In genomic region chr4:110840221-110840654, GRCh38 we compare ENCODE assay signal across 20 cellular contexts.
DNase-seq lines count a peak whose midpoint lies in the region; ATAC-seq and TF ChIP-seq lines count a peak whose summit lies in the region.
"Had no signal": no experiment of that assay in that cellular context is flagged by ENCODE, and none has a peak within 500 bp of the region (broad histone marks: within the 10 kb centered on the region; RNA-seq: fewer than 3 reads in every experiment).

No MANE protein-coding gene starts in this region.

- H3K9me3 ChIP-seq in RWPE2 (ENCODE audit: severe bottlenecking): no peaks in the 10 kb centered on the region
- H3K9me3 ChIP-seq in smooth muscle cell (replicated peaks; ENCODE audit: low read depth): no peaks in the 10 kb centered on the region
- H3K9me3 ChIP-seq in body of pancreas: no peaks in the 10 kb centered on the region
- H3K9me3 ChIP-seq: gastroesophageal sphincter, tibial artery had no signal

- H3K4me1 ChIP-seq in RWPE2 (ENCODE audit: insufficient read depth, poor library complexity, severe bottlenecking) (peaks cover 5% of the 10 kb centered on the region), smooth muscle cell (ENCODE audit: low read depth) (peaks cover 13% of the 10 kb centered on the region), body of pancreas (no peaks in the 10 kb centered on the region)
- H3K4me1 ChIP-seq: gastroesophageal sphincter, tibial artery had no signal

- H3K4me3 ChIP-seq in RWPE2 (ENCODE audit: severe bottlenecking) (no peak overlapping the region), fibroblast of pulmonary artery (replicated peaks; ENCODE audit: low read depth, low read length) (no peak overlapping the region), smooth muscle cell (no peak overlapping the region), body of pancreas (no peak overlapping the region)
- H3K4me3 ChIP-seq: gastroesophageal sphincter, tibial artery had no signal

- H3K9ac ChIP-seq in smooth muscle cell (ENCODE audit: low read depth): no peak overlapping the region

- ATAC-seq in RWPE2 (ENCODE audit: low read depth) (peak; percentile 19; the same call in 1 of the 3 replicates), body of pancreas (no peak), HG03521 (IDR thresholded peaks at IDR 0.05; ENCODE audit: unreplicated experiment) (no peak)
- ATAC-seq: activated T-cell treated with anti-CD3 and anti-CD28 coated beads, Interleukin-2, amount 50 U/mL, for 72 hours; gastroesophageal sphincter; left ventricle myocardium superior had no signal

- no peak for TF ChIP-seq CTCF in RWPE2 (IDR thresholded peaks at IDR 0.05; ENCODE audit: poor library complexity, severe bottlenecking)
- no peak for TF ChIP-seq CTCF in fibroblast of pulmonary artery (IDR thresholded peaks at IDR 0.05; ENCODE audit: low read length, missing control alignments)
- TF ChIP-seq CTCF in smooth muscle cell (IDR thresholded peaks at IDR 0.05; ENCODE audit: borderline replicate concordance, insufficient read depth, poor library complexity, severe bottlenecking): no peak
- no peak for TF ChIP-seq CTCF in body of pancreas (IDR thresholded peaks at IDR 0.05)

- no peaks in the 10 kb centered on the region for H4K20me1 ChIP-seq in smooth muscle cell (ENCODE audit: low read depth)

- H3K36me3 ChIP-seq in RWPE2 (ENCODE audit: low read depth): no peaks in the 10 kb centered on the region
- no peaks in the 10 kb centered on the region for H3K36me3 ChIP-seq in smooth muscle cell (ENCODE audit: low read depth)
- H3K36me3 ChIP-seq in body of pancreas (replicated peaks in 1 of 2; ENCODE audit: insufficient read depth in 1 of 2, low read depth in 2 of 2): no peaks in the 10 kb centered on the region
- H3K36me3 ChIP-seq: gastroesophageal sphincter, tibial artery had no signal

- no peak for TF ChIP-seq POLR2A in body of pancreas (IDR thresholded peaks at IDR 0.05)

- DNase-seq in GM04504 (ENCODE audit: low read depth): peak; percentile 40
- DNase-seq in RWPE2 (ENCODE audit: low spot score): no peak
- peak; percentile 18 for DNase-seq in fibroblast of pulmonary artery (ENCODE audit: low read depth)
- DNase-seq in smooth muscle cell (lab: John Stamatoyannopoulos, UW; ENCODE audit: unreplicated experiment): no peak
- no peak for DNase-seq in body of pancreas
- no peak for DNase-seq in T-helper 2 cell
- DNase-seq in activated naive CD4-positive, alpha-beta T cell treated with Interleukin-2 at 50 U/mL for 16 hours: no peak
- DNase-seq: activated CD4-positive, CD25-positive, alpha-beta regulatory T cell; activated naive CD8-positive, alpha-beta T cell treated with anti-CD3 and anti-CD28 coated beads for 36 hours; activated T-cell treated with anti-CD3 and anti-CD28 coated beads, Interleukin-2, amount 50 U/mL, for 72 hours; cerebellar nuclear complex; endodermal cell; left ventricle myocardium superior; NCI-H2081; NCI-H510A treated with DMSO at 0.1 percent for 48 hours; SIG-M5; tibial artery had no signal

- WGBS in smooth muscle cell (ENCODE audit: low lambda C conversion rate): 20% methylated on average over 2 of the region's 2 CpGs
- WGBS in body of pancreas, 2 donors: 51 to 69% methylated on average over 2 of the region's 2 CpGs

- H3F3A ChIP-seq in smooth muscle cell (ENCODE audit: low read depth): peaks cover 4% of the 10 kb centered on the region

- H3K27ac ChIP-seq in RWPE2 (ENCODE audit: poor library complexity, severe bottlenecking): no peak overlapping the region
- peak overlapping the region; percentile 57 for H3K27ac ChIP-seq in smooth muscle cell (ENCODE audit: low read depth)
- H3K27ac ChIP-seq in body of pancreas: no peak overlapping the region
- H3K27ac ChIP-seq: C4-2B, gastroesophageal sphincter, tibial artery had no signal

- intact Hi-C loops in body of pancreas (cut with DNase I): no loop called here

- H3K79me2 ChIP-seq in smooth muscle cell (ENCODE audit: low read depth): no peaks in the 10 kb centered on the region

- no peak overlapping the region for H2AFZ ChIP-seq in smooth muscle cell (ENCODE audit: low read depth)

- peaks cover 3% of the 10 kb centered on the region for H3K27me3 ChIP-seq in RWPE2 (ENCODE audit: insufficient read depth, poor library complexity, severe bottlenecking)
- H3K27me3 ChIP-seq in smooth muscle cell (ENCODE audit: low read depth): no peaks in the 10 kb centered on the region
- no peaks in the 10 kb centered on the region for H3K27me3 ChIP-seq in body of pancreas
- H3K27me3 ChIP-seq: gastroesophageal sphincter, tibial artery had no signal

- peak overlapping the region; percentile 64 for H3K4me2 ChIP-seq in smooth muscle cell

Comparison
In these comparisons a context has a peak if more than half of its experiments do, and no peak if none do; other contexts are left out.
1. DNase-seq: peak in GM04504 (single experiment) and fibroblast of pulmonary artery (single experiment); none in RWPE2 (single experiment), smooth muscle cell (single experiment), body of pancreas (0 of 4), T-helper 2 cell (0 of 5) and activated naive CD4-positive, alpha-beta T cell treated with Interleukin-2 at 50 U/mL for 16 hours (single experiment).